ENCODE assay signal across 21 cellular contexts in genomic region chr2:227486688-227487087, GRCh38.
"Had no signal": no experiment of that assay in that cellular context is flagged by ENCODE, and none has a peak within 500 bp of the region (broad histone marks: within the 10 kb centered on the region; RNA-seq: fewer than 3 reads in every experiment).

No MANE protein-coding gene starts in this region.

- DNase-seq: dorsolateral prefrontal cortex; effector CD4-positive, alpha-beta T cell; hypothalamus; immature natural killer cell; islet precursor cell; kidney glomerular epithelial cell; left colon; left ventricle myocardium superior; lower lobe of right lung; naive thymus-derived CD8-positive, alpha-beta T cell; nephron progenitor cell; nucleus accumbens; sigmoid colon; stimulated activated CD4-positive, alpha-beta T cell treated with anti-CD3 and anti-CD28 coated beads, Interleukin-2, amount 100 ng/mL, for 24 hours; stimulated activated CD4-positive, alpha-beta T cell treated with anti-CD3 and anti-CD28 coated beads, Interleukin-4, amount 100 ng/mL, for 24 hours; stomach; thyroid gland had no signal

- ATAC-seq: left colon; left ventricle myocardium superior; lower lobe of right lung; naive thymus-derived CD8-positive, alpha-beta T cell; stimulated activated memory B cell treated with anti-CD40 and anti-IgM and Interleukin-4, amounts not matched to agents 10 μg/mL and 1 μg/mL and 100 μg/mL, for 72 hours had no signal

- H3K9me3 Mint-ChIP-seq: stimulated activated memory B cell treated with anti-CD40 and anti-IgM and Interleukin-4, amounts not matched to agents 10 μg/mL and 1 μg/mL and 100 μg/mL, for 72 hours had no signal

- H3K27me3 ChIP-seq: dorsolateral prefrontal cortex, right atrium auricular region, sigmoid colon, stomach, thyroid gland had no signal

- H3K9me3 ChIP-seq: prostate gland, right atrium auricular region, sigmoid colon, stomach, thyroid gland had no signal

- H3K4me3 ChIP-seq: dorsolateral prefrontal cortex, lower lobe of right lung, prostate gland, right atrium auricular region, sigmoid colon, stomach, thyroid gland had no signal

- H3K36me3 ChIP-seq: lower lobe of right lung, prostate gland, right atrium auricular region, sigmoid colon, stomach, thyroid gland had no signal

- H3K27me3 Mint-ChIP-seq: naive thymus-derived CD8-positive, alpha-beta T cell; stimulated activated memory B cell treated with anti-CD40 and anti-IgM and Interleukin-4, amounts not matched to agents 10 μg/mL and 1 μg/mL and 100 μg/mL, for 72 hours; type B pancreatic cell had no signal

- H3K4me3 Mint-ChIP-seq: immature natural killer cell; nephron progenitor cell; stimulated activated memory B cell treated with anti-CD40 and anti-IgM and Interleukin-4, amounts not matched to agents 10 μg/mL and 1 μg/mL and 100 μg/mL, for 72 hours; type B pancreatic cell had no signal

- H3K4me1 ChIP-seq: prostate gland had no signal

- H3K27ac Mint-ChIP-seq: immature natural killer cell; nephron progenitor cell; stimulated activated memory B cell treated with anti-CD40 and anti-IgM and Interleukin-4, amounts not matched to agents 10 μg/mL and 1 μg/mL and 100 μg/mL, for 72 hours; type B pancreatic cell had no signal

- H3K27ac ChIP-seq: dorsolateral prefrontal cortex, lower lobe of right lung, prostate gland, right atrium auricular region, sigmoid colon, stomach, thyroid gland had no signal
